1 cellular context compared by ENCODE assay signal in the genomic region with DNA sequence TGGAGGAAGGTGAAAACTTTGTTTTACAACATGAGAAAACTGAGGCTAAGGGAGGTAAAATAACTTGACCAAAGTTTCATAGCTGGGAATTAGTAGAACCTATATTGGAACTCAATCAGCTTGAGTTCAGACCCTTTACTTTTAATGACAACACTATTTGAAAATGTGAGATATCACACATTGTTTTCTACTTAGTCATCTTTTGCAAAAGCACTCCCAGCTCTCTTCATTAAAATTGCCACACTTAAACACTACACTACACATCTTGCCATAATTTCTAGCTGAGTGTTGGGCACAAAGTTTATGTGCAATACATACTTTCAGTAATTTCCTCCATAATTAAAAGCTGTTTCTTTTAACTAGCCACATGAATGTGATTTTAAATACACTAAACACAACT.
TF ChIP-seq lines count a peak whose summit lies in the region.

No MANE protein-coding gene starts in this region.

TF ChIP-seq in IMR-90, 13 proteins besides CTCF, POLR2A, EP300 and RAD21 (continued from another document):
- TF ChIP-seq, protein P1, sequence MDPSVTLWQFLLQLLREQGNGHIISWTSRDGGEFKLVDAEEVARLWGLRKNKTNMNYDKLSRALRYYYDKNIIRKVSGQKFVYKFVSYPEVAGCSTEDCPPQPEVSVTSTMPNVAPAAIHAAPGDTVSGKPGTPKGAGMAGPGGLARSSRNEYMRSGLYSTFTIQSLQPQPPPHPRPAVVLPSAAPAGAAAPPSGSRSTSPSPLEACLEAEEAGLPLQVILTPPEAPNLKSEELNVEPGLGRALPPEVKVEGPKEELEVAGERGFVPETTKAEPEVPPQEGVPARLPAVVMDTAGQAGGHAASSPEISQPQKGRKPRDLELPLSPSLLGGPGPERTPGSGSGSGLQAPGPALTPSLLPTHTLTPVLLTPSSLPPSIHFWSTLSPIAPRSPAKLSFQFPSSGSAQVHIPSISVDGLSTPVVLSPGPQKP (IDR thresholded peaks at IDR 0.05; ENCODE audit: borderline replicate concordance, low read depth, low read length): no peak
- TF ChIP-seq MAFK (IDR thresholded peaks at IDR 0.05; ENCODE audit: low read depth, low read length) (no peak), FOS (IDR thresholded peaks at IDR 0.05; ENCODE audit: low read depth, low read length) (no peak)
- TF ChIP-seq, protein P2, sequence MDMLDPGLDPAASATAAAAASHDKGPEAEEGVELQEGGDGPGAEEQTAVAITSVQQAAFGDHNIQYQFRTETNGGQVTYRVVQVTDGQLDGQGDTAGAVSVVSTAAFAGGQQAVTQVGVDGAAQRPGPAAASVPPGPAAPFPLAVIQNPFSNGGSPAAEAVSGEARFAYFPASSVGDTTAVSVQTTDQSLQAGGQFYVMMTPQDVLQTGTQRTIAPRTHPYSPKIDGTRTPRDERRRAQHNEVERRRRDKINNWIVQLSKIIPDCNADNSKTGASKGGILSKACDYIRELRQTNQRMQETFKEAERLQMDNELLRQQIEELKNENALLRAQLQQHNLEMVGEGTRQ (IDR thresholded peaks at IDR 0.05; ENCODE audit: low read depth, low read length): no peak
